10 cellular contexts compared by ENCODE assay signal in the genomic region with DNA sequence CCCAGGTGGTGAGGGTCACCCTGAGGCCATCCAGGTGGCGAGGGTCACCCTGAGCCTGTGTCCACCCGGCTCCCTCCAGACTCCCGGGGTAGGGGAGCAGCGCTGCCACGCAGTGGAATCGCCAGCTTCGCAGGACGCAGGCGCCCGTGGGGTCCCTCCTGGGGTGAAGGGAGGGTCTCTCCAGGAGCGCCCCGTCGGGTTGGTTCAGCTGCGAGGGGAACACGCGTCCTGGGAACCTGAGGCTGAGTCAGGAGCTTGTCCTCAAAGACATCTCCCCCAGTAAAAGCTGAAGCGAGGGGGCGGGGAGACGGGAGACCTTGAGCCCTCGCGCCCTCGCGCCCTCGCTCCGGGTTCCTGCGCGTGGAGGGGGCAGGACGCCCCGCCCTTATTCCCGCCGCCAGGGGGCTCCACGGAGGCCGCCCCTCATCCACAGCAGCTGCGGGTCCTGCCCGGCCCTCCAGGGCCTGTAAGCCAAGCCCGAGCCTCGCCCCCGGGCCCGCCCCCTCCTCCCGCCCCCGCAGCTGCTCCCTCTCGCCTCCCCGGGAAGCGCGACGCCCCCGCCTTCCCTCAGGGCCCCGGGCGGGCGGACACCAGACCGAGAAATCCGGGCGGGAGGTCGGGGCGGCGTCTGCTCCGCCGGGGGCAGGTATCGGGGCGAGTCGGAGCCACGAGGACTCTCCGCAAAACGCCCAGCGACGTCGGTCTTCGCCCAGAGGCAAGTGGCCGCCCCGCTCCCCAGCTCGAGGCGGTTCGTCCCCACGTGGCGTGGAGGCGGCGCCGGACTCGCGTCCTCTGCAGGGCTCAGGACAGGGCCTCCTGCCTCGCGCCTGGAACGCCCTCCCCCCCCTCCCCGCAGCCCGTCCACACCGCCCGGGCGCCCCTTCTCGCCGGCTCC. TPM values are rescaled to one million over a fixed set of nuclear protein-coding genes. Genes with fewer than 3 reads are reported as not detected.
A peak's percentile ranks its signal among the peaks of the same experiment; 100 is the strongest.
DNase-seq lines count a peak whose midpoint lies in the region; ATAC-seq and TF ChIP-seq lines count a peak whose summit lies in the region.
"Had no signal": no experiment of that assay in that cellular context is flagged by ENCODE, and none has a peak within 500 bp of the region (broad histone marks: within the 10 kb centered on the region; RNA-seq: fewer than 3 reads in every experiment).

No MANE protein-coding gene starts in this region.

- H3K4me1 ChIP-seq in iPS-15b (ENCODE audit: control insufficient read depth, insufficient read depth, low read length) (no peaks in the 10 kb centered on the region), PC-9 (replicated peaks; ENCODE audit: insufficient read depth) (no peaks in the 10 kb centered on the region)

- no peak overlapping the region for H3K27ac ChIP-seq in PC-9

- peaks cover 7% of the 10 kb centered on the region for H3K4me1 Mint-ChIP-seq in stimulated activated memory B cell treated with anti-CD40 and anti-IgM and Interleukin-4, amounts not matched to agents 10 μg/mL and 1 μg/mL and 100 μg/mL, for 72 hours

- no peak overlapping the region for H3K4me2 ChIP-seq in PC-9

- H3K36me3 ChIP-seq in iPS-15b (ENCODE audit: control insufficient read depth, insufficient read depth, low read length) (no peaks in the 10 kb centered on the region), PC-9 (ENCODE audit: low read depth) (no peaks in the 10 kb centered on the region)

- intact Hi-C loops in PC-9 (cut with micrococcal nuclease; ENCODE audit: unreplicated experiment), result no loop called here

- no peak overlapping the region for H3K9ac ChIP-seq in iPS-15b (ENCODE audit: low read depth, low read length)

- DNase-seq in NCI-H2227 (lab: John Stamatoyannopoulos, UW; ENCODE audit: unreplicated experiment) (peak; percentile 60), NCI-H2227 treated with DMSO at 0.1 percent for 48 hours (lab: John Stamatoyannopoulos, UW) (no peak), SHP77 (lab: John Stamatoyannopoulos, UW) (no peak), PC-9 (no peak)
- DNase-seq in activated T-cell treated with anti-CD3 and anti-CD28 coated beads, Interleukin-2, amount 50 U/mL, for 1 hour, result peak; percentile 68
- DNase-seq: HCEC 1CT, NCI-H446 treated with DMSO at 0.1 percent for 48 hours had no signal

- ATAC-seq in stimulated activated memory B cell treated with anti-CD40 and anti-IgM and Interleukin-4, amounts not matched to agents 10 μg/mL and 1 μg/mL and 100 μg/mL, for 72 hours, result peak; percentile 58
- ATAC-seq in HG03139 (IDR thresholded peaks at IDR 0.05; ENCODE audit: unreplicated experiment), result no peak

- H3K4me3 Mint-ChIP-seq in stimulated activated memory B cell treated with anti-CD40 and anti-IgM and Interleukin-4, amounts not matched to agents 10 μg/mL and 1 μg/mL and 100 μg/mL, for 72 hours, result peak overlapping the region; percentile 47

- H3K27me3 Mint-ChIP-seq in stimulated activated memory B cell treated with anti-CD40 and anti-IgM and Interleukin-4, amounts not matched to agents 10 μg/mL and 1 μg/mL and 100 μg/mL, for 72 hours, result peaks cover 28% of the 10 kb centered on the region

- H3K9me3 Mint-ChIP-seq in stimulated activated memory B cell treated with anti-CD40 and anti-IgM and Interleukin-4, amounts not matched to agents 10 μg/mL and 1 μg/mL and 100 μg/mL, for 72 hours, result peaks cover 15% of the 10 kb centered on the region

- peaks cover 16% of the 10 kb centered on the region for H3K27me3 ChIP-seq in iPS-15b (ENCODE audit: control insufficient read depth, insufficient read depth, low read length)
- peaks cover 29% of the 10 kb centered on the region for H3K27me3 ChIP-seq in PC-9 (ENCODE audit: insufficient read depth, low read depth)

- CTCF ChIA-PET in PC-9 (lab: Charles Lee), result no interaction called here

- no peaks in the 10 kb centered on the region for H4K20me1 ChIP-seq in PC-9 (ENCODE audit: insufficient read depth)

- peak overlapping the region; percentile 67 for H3K27ac Mint-ChIP-seq in stimulated activated memory B cell treated with anti-CD40 and anti-IgM and Interleukin-4, amounts not matched to agents 10 μg/mL and 1 μg/mL and 100 μg/mL, for 72 hours

- H3K9me3 ChIP-seq in iPS-15b (ENCODE audit: control insufficient read depth, insufficient read depth, low read length) (no peaks in the 10 kb centered on the region), PC-9 (ENCODE audit: insufficient read depth, low read depth) (peaks cover 22% of the 10 kb centered on the region)

- H3K79me2 ChIP-seq in PC-9 (ENCODE audit: low read depth), result no peaks in the 10 kb centered on the region

- POLR2A ChIA-PET in PC-9 (lab: Charles Lee; ENCODE audit: unreplicated experiment), result no interaction called here

- H2AFZ ChIP-seq in PC-9, result no peak overlapping the region

- TF ChIP-seq CTCF in PC-9 (conservative IDR thresholded peaks at IDR 0.05), result no peak

- H3K4me3 ChIP-seq in iPS-15b (ENCODE audit: low read depth, low read length), result peak overlapping the region; percentile 45
- no peak overlapping the region for H3K4me3 ChIP-seq in PC-9

- H3K36me3 Mint-ChIP-seq in stimulated activated memory B cell treated with anti-CD40 and anti-IgM and Interleukin-4, amounts not matched to agents 10 μg/mL and 1 μg/mL and 100 μg/mL, for 72 hours, result peaks cover 15% of the 10 kb centered on the region

- H3F3A ChIP-seq in PC-9 (ENCODE audit: insufficient read depth, low read depth), result peaks cover 12% of the 10 kb centered on the region

- BruUV-seq in PC-9 (replicated peaks; lab: Mats Ljungman, UMichigan), result no TSS peak

- no peaks in the 10 kb centered on the region for H3K9me2 ChIP-seq in PC-9 (ENCODE audit: insufficient read depth)

RNA-seq across cellular contexts. Expression of a gene that starts 22.8 kb away (rescaled TPM):
- 67.0 and 84.8 TPM in 2 replicates for total RNA-seq in PC-9 (2021)

RNA-seq across cellular contexts. Expression of a gene that starts 29.2 kb away (rescaled TPM):
- total RNA-seq in PC-9 (2021), result not detected in 2 replicates

Comparison
In these comparisons a context has a peak if more than half of its experiments do, and no peak if none do; other contexts are left out.
1. DNase-seq: peak in NCI-H2227 (single experiment) and activated T-cell treated with anti-CD3 and anti-CD28 coated beads, Interleukin-2, amount 50 U/mL, for 1 hour (single experiment); none in NCI-H2227 treated with DMSO at 0.1 percent for 48 hours (single experiment), SHP77 (0 of 2) and PC-9 (0 of 2).